ENCODE assay signal across 9 cellular contexts in genomic region chr4:7803992-7804758, GRCh38.
DNase-seq lines count a peak whose midpoint lies in the region; ATAC-seq, FAIRE-seq and TF ChIP-seq lines count a peak whose summit lies in the region.
"Had no signal": no experiment of that assay in that cellular context is flagged by ENCODE, and none has a peak within 500 bp of the region (broad histone marks: within the 10 kb centered on the region; RNA-seq: fewer than 3 reads in every experiment).

No MANE protein-coding gene starts in this region.

- DNase-seq in DMS 273 (lab: John Stamatoyannopoulos, UW; ENCODE audit: unreplicated experiment) (peak; percentile 84), DMS 273 treated with DMSO at 0.1 percent for 48 hours (lab: John Stamatoyannopoulos, UW) (no peak), HuH-7.5 (ENCODE audit: low spot score) (peak; percentile 73), SJSA1 (ENCODE audit: low read depth in 1 of 2, low spot score in 2 of 2) (peak; percentile 77 to 87), glomerular visceral epithelial cell (ENCODE audit: extremely low spot score) (peak; percentile 84), pancreas (peak; percentile 61 to 96 (median 84)), tibial nerve (ENCODE audit: low spot score in 2 of 2) (peak; percentile 79 to 90)
- peak; percentile 71 for DNase-seq in activated gamma-delta T cell treated with anti-CD3 and anti-CD28 coated beads, Interleukin-2, amount 50 U/mL, for 16 hours (ENCODE audit: low read depth)

- FAIRE-seq in pancreas (lab: Jason Lieb, UNC) = no peak

- H3K36me3 ChIP-seq in SJSA1 = peaks cover 63% of the 10 kb centered on the region
- peaks cover 0 to 3% (median 0%) of the 10 kb centered on the region in 3 donors for H3K36me3 ChIP-seq in pancreas
- H3K36me3 ChIP-seq in tibial nerve = peaks cover 0 to 24% (median 0%) of the 10 kb centered on the region in 3 donors

- intact Hi-C loops in pancreas (cut with DNase I) = loop anchor here in 2 of 3 donors (5.0 kb wide), 2 partner anchors 183 to 188 kb away; no protein-coding TSS in a partner anchor

- H3K4me3 ChIP-seq in SJSA1 (no peak overlapping the region), pancreas (no peak overlapping the region), tibial nerve (no peak overlapping the region)
- H3K4me3 ChIP-seq: BLaER1 had no signal

- no peak for TF ChIP-seq POLR2A in tibial nerve (IDR thresholded peaks at IDR 0.05)

- H3K9me3 ChIP-seq in SJSA1 (replicated peaks) (no peaks in the 10 kb centered on the region; the same call in 1 of the 2 replicates), pancreas (no peaks in the 10 kb centered on the region), tibial nerve (no peaks in the 10 kb centered on the region)
- H3K9me3 ChIP-seq: BLaER1 had no signal

- 47 to 50% methylated on average over 16 of the region's 16 CpGs for WGBS in pancreas, 2 donors
- WGBS in tibial nerve, 2 donors = 33 to 42% methylated on average over 16 of the region's 16 CpGs

- H3K27me3 ChIP-seq in SJSA1 (replicated peaks) (no peaks in the 10 kb centered on the region), pancreas (no peaks in the 10 kb centered on the region), tibial nerve (no peaks in the 10 kb centered on the region)
- H3K27me3 ChIP-seq: BLaER1 had no signal

- ATAC-seq in pancreas = peak; percentile 66 to 77 (median 75)

- H3K4me1 ChIP-seq in SJSA1 (replicated peaks) = peaks cover 41% of the 10 kb centered on the region
- H3K4me1 ChIP-seq in pancreas = peaks cover 6 to 21% (median 17%) of the 10 kb centered on the region in 3 donors
- H3K4me1 ChIP-seq in tibial nerve = peaks cover 0 to 45% (median 25%) of the 10 kb centered on the region in 4 donors

- TF ChIP-seq EP300 in tibial nerve (IDR thresholded peaks at IDR 0.05) = peak in 1 of 2 donors; percentile 37

- H3K27ac ChIP-seq in SJSA1 = peak overlapping the region; percentile 38
- H3K27ac ChIP-seq in pancreas = no peak overlapping the region
- peak overlapping the region in 2 of 4 donors; percentile 11 to 80 for H3K27ac ChIP-seq in tibial nerve

- TF ChIP-seq CTCF in pancreas (IDR thresholded peaks at IDR 0.05) = peak; percentile 72 to 89 (median 86)
- TF ChIP-seq CTCF in tibial nerve (IDR thresholded peaks at IDR 0.05) = peak; percentile 92 to 96 (median 94)
